Comparison of ENCODE assay signal across 8 cellular contexts in the genomic region with DNA sequence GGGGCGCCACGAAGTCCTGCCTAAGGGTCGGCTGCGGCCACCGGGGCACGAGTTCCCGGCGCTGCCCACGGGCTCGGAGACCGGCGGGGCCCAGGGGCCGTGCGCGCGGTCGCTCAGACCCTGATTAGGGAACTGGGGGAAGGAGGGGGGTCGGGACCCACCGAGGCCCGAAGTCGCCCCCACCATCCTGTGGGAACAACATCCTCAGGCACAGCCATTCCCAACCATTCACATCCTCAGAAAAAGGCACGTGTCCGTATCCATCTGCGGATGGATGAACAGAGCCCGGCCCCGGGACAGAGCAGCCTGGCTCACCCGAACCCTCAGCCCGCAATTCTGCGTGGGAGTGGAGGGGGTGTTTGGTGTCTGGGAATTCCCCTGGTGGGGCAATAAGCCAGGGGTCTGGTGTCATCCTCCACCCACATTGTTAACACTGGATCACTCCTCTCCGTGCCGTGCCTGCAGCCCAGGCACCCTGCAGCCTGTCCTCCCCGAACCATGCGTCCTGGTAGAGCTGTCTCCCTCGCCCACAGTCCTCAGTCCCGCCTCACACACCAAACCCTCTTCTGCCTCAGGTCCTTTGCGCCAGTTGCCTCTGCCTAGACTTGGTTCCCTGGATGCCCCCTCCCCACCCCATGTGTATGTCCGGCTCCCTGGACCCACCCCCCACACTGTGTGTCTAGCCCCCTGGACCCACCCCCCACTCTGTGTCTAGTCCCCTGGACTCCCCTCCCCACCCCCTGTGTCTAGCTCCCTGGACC. TPM values are rescaled to one million over a fixed set of nuclear protein-coding genes. Genes with fewer than 3 reads are reported as not detected.
A peak's percentile ranks its signal among the peaks of the same experiment; 100 is the strongest.
DNase-seq lines count a peak whose midpoint lies in the region; ATAC-seq lines count a peak whose summit lies in the region.

No MANE protein-coding gene starts in this region.

- intact Hi-C loops in left cardiac atrium (cut with DNase I), result no loop called here
- intact Hi-C loops in posterior cingulate gyrus (cut with DNase I), result no loop called here

- DNase-seq in SIG-M5 treated with dmso at 0.1 percent for 504 hours (lab: John Stamatoyannopoulos, UW; ENCODE audit: unreplicated experiment) (peak; percentile 14), SIG-M5 (lab: John Stamatoyannopoulos, UW) (no peak), RKO (ENCODE audit: low spot score) (peak; percentile 80), amniotic epithelial cell (ENCODE audit: low read depth) (peak; percentile 96), left cardiac atrium (no peak), posterior cingulate gyrus (peak in 9 of 10 donors; percentile 47 to 94 (median 73))

- ATAC-seq in HG03439 (IDR thresholded peaks at IDR 0.05; ENCODE audit: unreplicated experiment) (peak; percentile 20), left cardiac atrium (peak; percentile 61 to 67), GM18870 (IDR thresholded peaks at IDR 0.05; ENCODE audit: unreplicated experiment) (no peak)

RNA-seq across cellular contexts. Expression of a gene that starts 0.8 kb away (rescaled TPM):
- total RNA-seq in left cardiac atrium, result 10 to 100 TPM; 11.9 to 17.2 TPM

RNA-seq across cellular contexts. Expression of a gene that starts 15.4 kb away (rescaled TPM):
- total RNA-seq in left cardiac atrium, result 10 to 100 TPM; 18.4 to 35.7 TPM

Comparison
In these comparisons a context has a peak if more than half of its experiments do, and no peak if none do; other contexts are left out.
1. DNase-seq: peak in SIG-M5 treated with dmso at 0.1 percent for 504 hours (single experiment), RKO (single experiment), amniotic epithelial cell (single experiment) and posterior cingulate gyrus (9 of 10); none in SIG-M5 (single experiment) and left cardiac atrium (single experiment).